1 cellular context compared by ENCODE assay signal in the genomic region with DNA sequence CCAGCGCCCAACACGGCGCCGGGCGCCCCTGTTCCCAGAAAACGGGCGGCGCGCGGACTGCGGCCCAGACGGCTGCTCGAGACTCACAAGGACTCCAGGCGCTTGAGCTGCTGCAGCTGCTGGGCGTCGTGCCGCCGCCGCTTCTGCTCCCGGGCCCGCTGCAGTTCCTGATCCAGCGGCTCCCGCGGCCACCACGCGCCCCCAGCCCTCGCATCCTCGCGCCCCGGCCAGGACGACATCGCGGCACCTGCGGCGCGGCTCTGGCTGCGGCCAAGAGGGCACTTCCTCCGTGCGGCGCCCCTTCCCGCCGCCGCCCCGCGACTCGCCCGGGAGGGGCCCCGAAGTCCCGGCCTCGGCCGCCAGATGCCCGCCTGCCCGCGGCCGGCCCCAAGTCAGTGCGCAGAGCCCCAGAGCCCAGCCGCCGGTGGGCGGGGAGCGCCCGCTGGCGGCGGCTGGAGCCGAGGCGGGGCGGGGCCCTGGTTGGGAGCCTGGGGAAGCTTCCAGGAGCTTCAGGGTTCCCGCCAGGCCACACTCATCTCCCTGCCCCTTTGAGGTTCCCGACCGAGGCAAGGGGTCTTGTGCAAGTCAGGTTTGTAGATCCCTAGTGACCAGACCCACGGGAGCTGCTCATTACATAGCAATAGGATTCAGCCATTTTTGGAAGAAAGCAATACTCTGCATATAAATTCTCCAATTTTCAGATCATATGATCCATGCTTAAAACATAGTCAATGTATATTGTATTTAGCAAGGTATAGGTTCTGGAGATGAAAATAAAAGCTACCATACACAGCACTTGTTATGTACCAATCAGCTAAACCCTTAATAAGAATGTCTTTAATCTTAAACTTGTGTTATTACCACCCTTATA.
TF ChIP-seq lines count a peak whose summit lies in the region.

No MANE protein-coding gene starts in this region.

TF ChIP-seq in SK-N-SH, 30 proteins besides CTCF, POLR2A, EP300 and RAD21 (continued from another document):
- TF ChIP-seq, protein P1, sequence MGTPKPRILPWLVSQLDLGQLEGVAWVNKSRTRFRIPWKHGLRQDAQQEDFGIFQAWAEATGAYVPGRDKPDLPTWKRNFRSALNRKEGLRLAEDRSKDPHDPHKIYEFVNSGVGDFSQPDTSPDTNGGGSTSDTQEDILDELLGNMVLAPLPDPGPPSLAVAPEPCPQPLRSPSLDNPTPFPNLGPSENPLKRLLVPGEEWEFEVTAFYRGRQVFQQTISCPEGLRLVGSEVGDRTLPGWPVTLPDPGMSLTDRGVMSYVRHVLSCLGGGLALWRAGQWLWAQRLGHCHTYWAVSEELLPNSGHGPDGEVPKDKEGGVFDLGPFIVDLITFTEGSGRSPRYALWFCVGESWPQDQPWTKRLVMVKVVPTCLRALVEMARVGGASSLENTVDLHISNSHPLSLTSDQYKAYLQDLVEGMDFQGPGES (IDR thresholded peaks at IDR 0.05; ENCODE audit: low read depth, low read length): no peak
- TF ChIP-seq, protein P2, sequence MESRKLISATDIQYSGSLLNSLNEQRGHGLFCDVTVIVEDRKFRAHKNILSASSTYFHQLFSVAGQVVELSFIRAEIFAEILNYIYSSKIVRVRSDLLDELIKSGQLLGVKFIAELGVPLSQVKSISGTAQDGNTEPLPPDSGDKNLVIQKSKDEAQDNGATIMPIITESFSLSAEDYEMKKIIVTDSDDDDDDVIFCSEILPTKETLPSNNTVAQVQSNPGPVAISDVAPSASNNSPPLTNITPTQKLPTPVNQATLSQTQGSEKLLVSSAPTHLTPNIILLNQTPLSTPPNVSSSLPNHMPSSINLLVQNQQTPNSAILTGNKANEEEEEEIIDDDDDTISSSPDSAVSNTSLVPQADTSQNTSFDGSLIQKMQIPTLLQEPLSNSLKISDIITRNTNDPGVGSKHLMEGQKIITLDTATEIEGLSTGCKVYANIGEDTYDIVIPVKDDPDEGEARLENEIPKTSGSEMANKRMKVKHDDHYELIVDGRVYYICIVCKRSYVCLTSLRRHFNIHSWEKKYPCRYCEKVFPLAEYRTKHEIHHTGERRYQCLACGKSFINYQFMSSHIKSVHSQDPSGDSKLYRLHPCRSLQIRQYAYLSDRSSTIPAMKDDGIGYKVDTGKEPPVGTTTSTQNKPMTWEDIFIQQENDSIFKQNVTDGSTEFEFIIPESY (IDR thresholded peaks at IDR 0.05; ENCODE audit: borderline replicate concordance, low read depth): no peak
- TF ChIP-seq NFIC (IDR thresholded peaks at IDR 0.05; ENCODE audit: borderline replicate concordance) (no peak), NRF1 (IDR thresholded peaks at IDR 0.05; ENCODE audit: low read depth, low read length) (peak; percentile 38; the same call in 1 of the 2 replicates), GABPA (IDR thresholded peaks at IDR 0.05; ENCODE audit: low read depth) (no peak), RCOR1 (IDR thresholded peaks at IDR 0.05; ENCODE audit: low read length) (no peak; the same call in 1 of the 2 replicates), MEF2A (IDR thresholded peaks at IDR 0.05; ENCODE audit: borderline replicate concordance, low read depth) (no peak), SIN3A (IDR thresholded peaks at IDR 0.05; ENCODE audit: borderline replicate concordance, low read depth, low read length) (peak; percentile 82; the same call in 1 of the 2 replicates), POLR2AphosphoS5 (IDR thresholded peaks at IDR 0.05; ENCODE audit: low read depth, low read length) (peak; percentile 37; the same call in 1 of the 2 replicates), EZH2phosphoT487 (IDR thresholded peaks at IDR 0.05; ENCODE audit: borderline replicate concordance, low read depth) (no peak), GATA2 (CRISPR knock-in tag; IDR thresholded peaks at IDR 0.05) (no peak), YY1 (IDR thresholded peaks at IDR 0.05; ENCODE audit: low read depth) (no peak), FOSL2 (IDR thresholded peaks at IDR 0.05; ENCODE audit: borderline replicate concordance, low read depth) (no peak), FOXJ3 (CRISPR knock-in tag; IDR thresholded peaks at IDR 0.05) (no peak), ELF1 (IDR thresholded peaks at IDR 0.05) (no peak), TEAD4 (IDR thresholded peaks at IDR 0.05; ENCODE audit: borderline replicate concordance, insufficient read depth) (0 out of 2 replicates have a peak, but pooled peaks have one; percentile 2), FOXM1 (IDR thresholded peaks at IDR 0.05; ENCODE audit: low read depth) (no peak), SMC3 (IDR thresholded peaks at IDR 0.05; ENCODE audit: low read depth, low read length) (peak; percentile 69)
- TF ChIP-seq, protein P3, sequence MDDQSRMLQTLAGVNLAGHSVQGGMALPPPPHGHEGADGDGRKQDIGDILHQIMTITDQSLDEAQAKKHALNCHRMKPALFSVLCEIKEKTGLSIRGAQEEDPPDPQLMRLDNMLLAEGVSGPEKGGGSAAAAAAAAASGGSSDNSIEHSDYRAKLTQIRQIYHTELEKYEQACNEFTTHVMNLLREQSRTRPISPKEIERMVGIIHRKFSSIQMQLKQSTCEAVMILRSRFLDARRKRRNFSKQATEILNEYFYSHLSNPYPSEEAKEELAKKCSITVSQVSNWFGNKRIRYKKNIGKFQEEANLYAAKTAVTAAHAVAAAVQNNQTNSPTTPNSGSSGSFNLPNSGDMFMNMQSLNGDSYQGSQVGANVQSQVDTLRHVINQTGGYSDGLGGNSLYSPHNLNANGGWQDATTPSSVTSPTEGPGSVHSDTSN (IDR thresholded peaks at IDR 0.05): no peak
- TF ChIP-seq, protein P4, sequence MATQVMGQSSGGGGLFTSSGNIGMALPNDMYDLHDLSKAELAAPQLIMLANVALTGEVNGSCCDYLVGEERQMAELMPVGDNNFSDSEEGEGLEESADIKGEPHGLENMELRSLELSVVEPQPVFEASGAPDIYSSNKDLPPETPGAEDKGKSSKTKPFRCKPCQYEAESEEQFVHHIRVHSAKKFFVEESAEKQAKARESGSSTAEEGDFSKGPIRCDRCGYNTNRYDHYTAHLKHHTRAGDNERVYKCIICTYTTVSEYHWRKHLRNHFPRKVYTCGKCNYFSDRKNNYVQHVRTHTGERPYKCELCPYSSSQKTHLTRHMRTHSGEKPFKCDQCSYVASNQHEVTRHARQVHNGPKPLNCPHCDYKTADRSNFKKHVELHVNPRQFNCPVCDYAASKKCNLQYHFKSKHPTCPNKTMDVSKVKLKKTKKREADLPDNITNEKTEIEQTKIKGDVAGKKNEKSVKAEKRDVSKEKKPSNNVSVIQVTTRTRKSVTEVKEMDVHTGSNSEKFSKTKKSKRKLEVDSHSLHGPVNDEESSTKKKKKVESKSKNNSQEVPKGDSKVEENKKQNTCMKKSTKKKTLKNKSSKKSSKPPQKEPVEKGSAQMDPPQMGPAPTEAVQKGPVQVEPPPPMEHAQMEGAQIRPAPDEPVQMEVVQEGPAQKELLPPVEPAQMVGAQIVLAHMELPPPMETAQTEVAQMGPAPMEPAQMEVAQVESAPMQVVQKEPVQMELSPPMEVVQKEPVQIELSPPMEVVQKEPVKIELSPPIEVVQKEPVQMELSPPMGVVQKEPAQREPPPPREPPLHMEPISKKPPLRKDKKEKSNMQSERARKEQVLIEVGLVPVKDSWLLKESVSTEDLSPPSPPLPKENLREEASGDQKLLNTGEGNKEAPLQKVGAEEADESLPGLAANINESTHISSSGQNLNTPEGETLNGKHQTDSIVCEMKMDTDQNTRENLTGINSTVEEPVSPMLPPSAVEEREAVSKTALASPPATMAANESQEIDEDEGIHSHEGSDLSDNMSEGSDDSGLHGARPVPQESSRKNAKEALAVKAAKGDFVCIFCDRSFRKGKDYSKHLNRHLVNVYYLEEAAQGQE (IDR thresholded peaks at IDR 0.05; ENCODE audit: low read depth, low read length): 0 out of 2 replicates have a peak, but pooled peaks have one; percentile 24
- TF ChIP-seq, protein P5, sequence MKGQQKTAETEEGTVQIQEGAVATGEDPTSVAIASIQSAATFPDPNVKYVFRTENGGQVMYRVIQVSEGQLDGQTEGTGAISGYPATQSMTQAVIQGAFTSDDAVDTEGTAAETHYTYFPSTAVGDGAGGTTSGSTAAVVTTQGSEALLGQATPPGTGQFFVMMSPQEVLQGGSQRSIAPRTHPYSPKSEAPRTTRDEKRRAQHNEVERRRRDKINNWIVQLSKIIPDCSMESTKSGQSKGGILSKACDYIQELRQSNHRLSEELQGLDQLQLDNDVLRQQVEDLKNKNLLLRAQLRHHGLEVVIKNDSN (IDR thresholded peaks at IDR 0.05; ENCODE audit: borderline replicate concordance, low read depth): no peak
